In genomic region chr6:43287717-43288679, GRCh38 we compare ENCODE assay signal across 1 cellular context.
TF ChIP-seq lines count a peak whose summit lies in the region.

No MANE protein-coding gene starts in this region.

TF ChIP-seq in HepG2, 621 proteins besides CTCF, POLR2A, EP300 and RAD21 (continues in another document):
- TF ChIP-seq ARID5B (CRISPR knock-in tag; IDR thresholded peaks at IDR 0.05) = peak; percentile 31; the same call in 1 of the 2 replicates
- TF ChIP-seq ZNF788 (CRISPR knock-in tag; IDR thresholded peaks at IDR 0.05; ENCODE audit: borderline replicate concordance) = no peak
- TF ChIP-seq RFXANK (CRISPR knock-in tag; IDR thresholded peaks at IDR 0.05) = no peak; the same call in 1 of the 2 replicates
- no peak for TF ChIP-seq ZBTB7B (CRISPR knock-in tag; IDR thresholded peaks at IDR 0.05)
- TF ChIP-seq FOSL2 (CRISPR knock-in tag; IDR thresholded peaks at IDR 0.05) = peak; percentile 24
- 0 out of 2 replicates have a peak, but pooled peaks have one; percentile 20 for TF ChIP-seq ZNF589 (CRISPR knock-in tag; conservative IDR thresholded peaks at IDR 0.05)
- TF ChIP-seq ZNF124 (CRISPR knock-in tag; IDR thresholded peaks at IDR 0.05) = no peak
- TF ChIP-seq ZNF687 (CRISPR knock-in tag; IDR thresholded peaks at IDR 0.05) = peak; percentile 62
- TF ChIP-seq ZNF781 (CRISPR knock-in tag; IDR thresholded peaks at IDR 0.05; ENCODE audit: borderline replicate concordance, not compliant biosample characterization) = no peak
- TF ChIP-seq TBX2 (CRISPR knock-in tag; IDR thresholded peaks at IDR 0.05; ENCODE audit: borderline replicate concordance) = peak; percentile 32
- no peak for TF ChIP-seq ZSCAN12 (CRISPR knock-in tag; IDR thresholded peaks at IDR 0.05)
- TF ChIP-seq ZNF790 (CRISPR knock-in tag; IDR thresholded peaks at IDR 0.05; ENCODE audit: borderline replicate concordance) = no peak
- no peak for TF ChIP-seq FOXC1 (CRISPR knock-in tag; IDR thresholded peaks at IDR 0.05; ENCODE audit: borderline replicate concordance)
- no peak for TF ChIP-seq ZSCAN20 (CRISPR knock-in tag; IDR thresholded peaks at IDR 0.05; ENCODE audit: borderline replicate concordance)
- peak; percentile 71 for TF ChIP-seq ZNF891 (CRISPR knock-in tag; IDR thresholded peaks at IDR 0.05)
- no peak for TF ChIP-seq U2AF2 (IDR thresholded peaks at IDR 0.05; ENCODE audit: low read depth, low read length)
- no peak for TF ChIP-seq ZBTB4 (CRISPR knock-in tag; IDR thresholded peaks at IDR 0.05; ENCODE audit: borderline replicate concordance)
- TF ChIP-seq ZNF33B (CRISPR knock-in tag; IDR thresholded peaks at IDR 0.05) = peak; percentile 38; the same call in 1 of the 2 replicates
- TF ChIP-seq ZNF75D (CRISPR knock-in tag; IDR thresholded peaks at IDR 0.05; ENCODE audit: borderline replicate concordance) = no peak
- TF ChIP-seq TEAD2 (CRISPR knock-in tag; IDR thresholded peaks at IDR 0.05) = no peak
- TF ChIP-seq BATF2 (CRISPR knock-in tag; IDR thresholded peaks at IDR 0.05) = no peak
- TF ChIP-seq ZNF761 (CRISPR knock-in tag; conservative IDR thresholded peaks at IDR 0.05) = no peak; the same call in 1 of the 2 replicates
- no peak for TF ChIP-seq HMGA1 (CRISPR knock-in tag; conservative IDR thresholded peaks at IDR 0.05)
- TF ChIP-seq HIVEP1 (CRISPR knock-in tag; IDR thresholded peaks at IDR 0.05) = peak; percentile 48; the same call in 1 of the 2 replicates
- TF ChIP-seq ZKSCAN8 (CRISPR knock-in tag; IDR thresholded peaks at IDR 0.05; ENCODE audit: borderline replicate concordance) = no peak
- TF ChIP-seq KDM1A (CRISPR knock-in tag; IDR thresholded peaks at IDR 0.05) = no peak
- no peak for TF ChIP-seq CERS6 (CRISPR knock-in tag; IDR thresholded peaks at IDR 0.05)
- TF ChIP-seq RFX5 (IDR thresholded peaks at IDR 0.05; ENCODE audit: low read depth, low read length) = 0 out of 2 replicates have a peak, but pooled peaks have one; percentile 30
- TF ChIP-seq ZNF841 (CRISPR knock-in tag; IDR thresholded peaks at IDR 0.05; ENCODE audit: borderline replicate concordance) = no peak
- no peak for TF ChIP-seq ZBTB40 (IDR thresholded peaks at IDR 0.05)
- 0 out of 2 replicates have a peak, but pooled peaks have one; percentile 39 for TF ChIP-seq ZBTB40 (CRISPR knock-in tag; IDR thresholded peaks at IDR 0.05)
- TF ChIP-seq ZNF580 (CRISPR knock-in tag; IDR thresholded peaks at IDR 0.05; ENCODE audit: borderline replicate concordance, low read depth) = no peak
- TF ChIP-seq ZNF839 (CRISPR knock-in tag; IDR thresholded peaks at IDR 0.05; ENCODE audit: borderline replicate concordance) = 0 out of 2 replicates have a peak, but pooled peaks have one; percentile 49
- peak; percentile 27; the same call in 1 of the 2 replicates for TF ChIP-seq RXRB (CRISPR knock-in tag; IDR thresholded peaks at IDR 0.05; ENCODE audit: borderline replicate concordance)
- TF ChIP-seq MED1 (CRISPR knock-in tag; IDR thresholded peaks at IDR 0.05) = peak; percentile 14; the same call in 1 of the 2 replicates
- no peak for TF ChIP-seq ZNF180 (CRISPR knock-in tag; IDR thresholded peaks at IDR 0.05; ENCODE audit: borderline replicate concordance, low read depth)
